ENCODE assay signal across 1 cellular context in the genomic region with DNA sequence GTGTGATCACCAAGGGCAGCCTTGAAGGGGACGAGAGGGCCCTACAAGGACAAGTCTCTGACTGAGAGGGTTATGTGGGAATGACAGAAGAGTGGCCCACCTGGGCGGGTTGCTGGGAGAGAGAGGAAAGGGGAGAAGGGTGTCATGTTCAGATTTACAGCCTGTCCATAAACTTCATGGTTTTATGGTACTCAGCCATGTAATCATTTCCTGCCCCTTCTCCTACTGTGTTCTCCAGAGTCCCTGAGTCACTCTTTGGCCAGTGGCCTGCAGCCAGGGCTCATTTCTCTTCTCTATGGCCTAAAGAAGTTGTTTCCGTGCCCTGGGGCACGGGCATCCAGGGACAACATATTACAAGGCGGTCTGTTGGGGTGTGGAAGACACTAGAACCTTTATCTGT.
A peak's percentile ranks its signal among the peaks of the same experiment; 100 is the strongest.
TF ChIP-seq lines count a peak whose summit lies in the region.

No MANE protein-coding gene starts in this region.

TF ChIP-seq in HEK293, 187 proteins besides CTCF, POLR2A, EP300 and RAD21 (continued from another document and continues in another):
- TF ChIP-seq, protein P1, sequence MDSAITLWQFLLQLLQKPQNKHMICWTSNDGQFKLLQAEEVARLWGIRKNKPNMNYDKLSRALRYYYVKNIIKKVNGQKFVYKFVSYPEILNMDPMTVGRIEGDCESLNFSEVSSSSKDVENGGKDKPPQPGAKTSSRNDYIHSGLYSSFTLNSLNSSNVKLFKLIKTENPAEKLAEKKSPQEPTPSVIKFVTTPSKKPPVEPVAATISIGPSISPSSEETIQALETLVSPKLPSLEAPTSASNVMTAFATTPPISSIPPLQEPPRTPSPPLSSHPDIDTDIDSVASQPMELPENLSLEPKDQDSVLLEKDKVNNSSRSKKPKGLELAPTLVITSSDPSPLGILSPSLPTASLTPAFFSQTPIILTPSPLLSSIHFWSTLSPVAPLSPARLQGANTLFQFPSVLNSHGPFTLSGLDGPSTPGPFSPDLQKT (IDR thresholded peaks at IDR 0.05; ENCODE audit: borderline replicate concordance, low read depth, low read length), result no peak
- TF ChIP-seq ZNF629 (tag by site-specific recombination; IDR thresholded peaks at IDR 0.05), result peak; percentile 94
- TF ChIP-seq SETDB1 (IDR thresholded peaks at IDR 0.05; ENCODE audit: insufficient read length, low read length), result no peak
- no peak for TF ChIP-seq ZFP37 (tag by site-specific recombination; IDR thresholded peaks at IDR 0.05)
- TF ChIP-seq KLF16 (tag by site-specific recombination; IDR thresholded peaks at IDR 0.05), result peak; percentile 81
- no peak for TF ChIP-seq ZNF214 (tag by site-specific recombination; IDR thresholded peaks at IDR 0.05; ENCODE audit: borderline replicate concordance)
- peak; percentile 74; the same call in 1 of the 2 replicates for TF ChIP-seq KLF8 (tag by site-specific recombination; IDR thresholded peaks at IDR 0.05)
- TF ChIP-seq SCRT2 (tag by site-specific recombination; IDR thresholded peaks at IDR 0.05), result 0 out of 2 replicates have a peak, but pooled peaks have one; percentile 12
- TF ChIP-seq ZNF777 (tag by site-specific recombination; IDR thresholded peaks at IDR 0.05; ENCODE audit: borderline replicate concordance), result no peak
- TF ChIP-seq, protein P2, sequence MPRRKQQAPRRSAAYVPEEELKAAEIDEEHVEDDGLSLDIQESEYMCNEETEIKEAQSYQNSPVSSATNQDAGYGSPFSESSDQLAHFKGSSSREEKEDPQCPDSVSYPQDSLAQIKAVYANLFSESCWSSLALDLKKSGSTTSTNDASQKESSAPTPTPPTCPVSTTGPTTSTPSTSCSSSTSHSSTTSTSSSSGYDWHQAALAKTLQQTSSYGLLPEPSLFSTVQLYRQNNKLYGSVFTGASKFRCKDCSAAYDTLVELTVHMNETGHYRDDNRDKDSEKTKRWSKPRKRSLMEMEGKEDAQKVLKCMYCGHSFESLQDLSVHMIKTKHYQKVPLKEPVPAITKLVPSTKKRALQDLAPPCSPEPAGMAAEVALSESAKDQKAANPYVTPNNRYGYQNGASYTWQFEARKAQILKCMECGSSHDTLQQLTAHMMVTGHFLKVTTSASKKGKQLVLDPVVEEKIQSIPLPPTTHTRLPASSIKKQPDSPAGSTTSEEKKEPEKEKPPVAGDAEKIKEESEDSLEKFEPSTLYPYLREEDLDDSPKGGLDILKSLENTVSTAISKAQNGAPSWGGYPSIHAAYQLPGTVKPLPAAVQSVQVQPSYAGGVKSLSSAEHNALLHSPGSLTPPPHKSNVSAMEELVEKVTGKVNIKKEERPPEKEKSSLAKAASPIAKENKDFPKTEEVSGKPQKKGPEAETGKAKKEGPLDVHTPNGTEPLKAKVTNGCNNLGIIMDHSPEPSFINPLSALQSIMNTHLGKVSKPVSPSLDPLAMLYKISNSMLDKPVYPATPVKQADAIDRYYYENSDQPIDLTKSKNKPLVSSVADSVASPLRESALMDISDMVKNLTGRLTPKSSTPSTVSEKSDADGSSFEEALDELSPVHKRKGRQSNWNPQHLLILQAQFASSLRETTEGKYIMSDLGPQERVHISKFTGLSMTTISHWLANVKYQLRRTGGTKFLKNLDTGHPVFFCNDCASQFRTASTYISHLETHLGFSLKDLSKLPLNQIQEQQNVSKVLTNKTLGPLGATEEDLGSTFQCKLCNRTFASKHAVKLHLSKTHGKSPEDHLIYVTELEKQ (tag by site-specific recombination; IDR thresholded peaks at IDR 0.05; ENCODE audit: borderline replicate concordance), result peak; percentile 99
- no peak for TF ChIP-seq ZNF335 (tag by site-specific recombination; conservative IDR thresholded peaks at IDR 0.05)
- TF ChIP-seq ZNF654 (tag by site-specific recombination; IDR thresholded peaks at IDR 0.05; ENCODE audit: low read depth), result peak; percentile 10; the same call in 1 of the 2 replicates
- 0 out of 2 replicates have a peak, but pooled peaks have one; percentile 14 for TF ChIP-seq ZNF2 (tag by site-specific recombination; IDR thresholded peaks at IDR 0.05)
- TF ChIP-seq ZNF121 (tag by site-specific recombination; IDR thresholded peaks at IDR 0.05), result no peak
- TF ChIP-seq ZNF394 (tag by site-specific recombination; IDR thresholded peaks at IDR 0.05; ENCODE audit: borderline replicate concordance), result peak; percentile 54; the same call in 1 of the 2 replicates
- no peak for TF ChIP-seq GLI4 (tag by site-specific recombination; IDR thresholded peaks at IDR 0.05)
- TF ChIP-seq ZNF596 (tag by site-specific recombination; IDR thresholded peaks at IDR 0.05), result peak; percentile 75; the same call in 1 of the 2 replicates
- TF ChIP-seq ZNF610 (tag by site-specific recombination; IDR thresholded peaks at IDR 0.05; ENCODE audit: borderline replicate concordance), result 0 out of 2 replicates have a peak, but pooled peaks have one; percentile 70
- peak; percentile 96 for TF ChIP-seq IKZF3 (tag by site-specific recombination; IDR thresholded peaks at IDR 0.05)
- TF ChIP-seq, protein P3, sequence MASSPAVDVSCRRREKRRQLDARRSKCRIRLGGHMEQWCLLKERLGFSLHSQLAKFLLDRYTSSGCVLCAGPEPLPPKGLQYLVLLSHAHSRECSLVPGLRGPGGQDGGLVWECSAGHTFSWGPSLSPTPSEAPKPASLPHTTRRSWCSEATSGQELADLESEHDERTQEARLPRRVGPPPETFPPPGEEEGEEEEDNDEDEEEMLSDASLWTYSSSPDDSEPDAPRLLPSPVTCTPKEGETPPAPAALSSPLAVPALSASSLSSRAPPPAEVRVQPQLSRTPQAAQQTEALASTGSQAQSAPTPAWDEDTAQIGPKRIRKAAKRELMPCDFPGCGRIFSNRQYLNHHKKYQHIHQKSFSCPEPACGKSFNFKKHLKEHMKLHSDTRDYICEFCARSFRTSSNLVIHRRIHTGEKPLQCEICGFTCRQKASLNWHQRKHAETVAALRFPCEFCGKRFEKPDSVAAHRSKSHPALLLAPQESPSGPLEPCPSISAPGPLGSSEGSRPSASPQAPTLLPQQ (tag by site-specific recombination; IDR thresholded peaks at IDR 0.05), result peak; percentile 86
- peak; percentile 85 for TF ChIP-seq ZBTB8A (tag by site-specific recombination; IDR thresholded peaks at IDR 0.05)
- TF ChIP-seq ZBTB48 (tag by site-specific recombination; IDR thresholded peaks at IDR 0.05), result peak; percentile 90
- TF ChIP-seq ZEB2 (tag by site-specific recombination; IDR thresholded peaks at IDR 0.05), result peak; percentile 97
- TF ChIP-seq ZNF677 (tag by site-specific recombination; IDR thresholded peaks at IDR 0.05), result no peak
- TF ChIP-seq ZNF530 (tag by site-specific recombination; IDR thresholded peaks at IDR 0.05; ENCODE audit: low read depth), result no peak
- TF ChIP-seq, protein P4, sequence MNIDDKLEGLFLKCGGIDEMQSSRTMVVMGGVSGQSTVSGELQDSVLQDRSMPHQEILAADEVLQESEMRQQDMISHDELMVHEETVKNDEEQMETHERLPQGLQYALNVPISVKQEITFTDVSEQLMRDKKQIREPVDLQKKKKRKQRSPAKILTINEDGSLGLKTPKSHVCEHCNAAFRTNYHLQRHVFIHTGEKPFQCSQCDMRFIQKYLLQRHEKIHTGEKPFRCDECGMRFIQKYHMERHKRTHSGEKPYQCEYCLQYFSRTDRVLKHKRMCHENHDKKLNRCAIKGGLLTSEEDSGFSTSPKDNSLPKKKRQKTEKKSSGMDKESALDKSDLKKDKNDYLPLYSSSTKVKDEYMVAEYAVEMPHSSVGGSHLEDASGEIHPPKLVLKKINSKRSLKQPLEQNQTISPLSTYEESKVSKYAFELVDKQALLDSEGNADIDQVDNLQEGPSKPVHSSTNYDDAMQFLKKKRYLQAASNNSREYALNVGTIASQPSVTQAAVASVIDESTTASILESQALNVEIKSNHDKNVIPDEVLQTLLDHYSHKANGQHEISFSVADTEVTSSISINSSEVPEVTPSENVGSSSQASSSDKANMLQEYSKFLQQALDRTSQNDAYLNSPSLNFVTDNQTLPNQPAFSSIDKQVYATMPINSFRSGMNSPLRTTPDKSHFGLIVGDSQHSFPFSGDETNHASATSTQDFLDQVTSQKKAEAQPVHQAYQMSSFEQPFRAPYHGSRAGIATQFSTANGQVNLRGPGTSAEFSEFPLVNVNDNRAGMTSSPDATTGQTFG (tag by site-specific recombination; IDR thresholded peaks at IDR 0.05; ENCODE audit: borderline replicate concordance), result no peak
- peak; percentile 78; the same call in 1 of the 2 replicates for TF ChIP-seq GLI2 (tag by site-specific recombination; IDR thresholded peaks at IDR 0.05; ENCODE audit: borderline replicate concordance, low read depth)
- TF ChIP-seq ZNF501 (tag by site-specific recombination; IDR thresholded peaks at IDR 0.05), result peak; percentile 71; the same call in 1 of the 2 replicates
- TF ChIP-seq ZNF585B (tag by site-specific recombination; IDR thresholded peaks at IDR 0.05), result no peak
- TF ChIP-seq, protein P5, sequence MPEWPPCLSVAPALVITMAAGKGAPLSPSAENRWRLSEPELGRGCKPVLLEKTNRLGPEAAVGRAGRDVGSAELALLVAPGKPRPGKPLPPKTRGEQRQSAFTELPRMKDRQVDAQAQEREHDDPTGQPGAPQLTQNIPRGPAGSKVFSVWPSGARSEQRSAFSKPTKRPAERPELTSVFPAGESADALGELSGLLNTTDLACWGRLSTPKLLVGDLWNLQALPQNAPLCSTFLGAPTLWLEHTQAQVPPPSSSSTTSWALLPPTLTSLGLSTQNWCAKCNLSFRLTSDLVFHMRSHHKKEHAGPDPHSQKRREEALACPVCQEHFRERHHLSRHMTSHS (tag by site-specific recombination; IDR thresholded peaks at IDR 0.05), result no peak
- TF ChIP-seq ZNF785 (tag by site-specific recombination; IDR thresholded peaks at IDR 0.05), result no peak
- no peak for TF ChIP-seq ZNF548 (tag by site-specific recombination; IDR thresholded peaks at IDR 0.05)
- no peak for TF ChIP-seq ZNF560 (tag by site-specific recombination; IDR thresholded peaks at IDR 0.05; ENCODE audit: borderline replicate concordance)
- TF ChIP-seq GFI1B (tag by site-specific recombination; IDR thresholded peaks at IDR 0.05), result peak; percentile 89
- TF ChIP-seq, protein P6, sequence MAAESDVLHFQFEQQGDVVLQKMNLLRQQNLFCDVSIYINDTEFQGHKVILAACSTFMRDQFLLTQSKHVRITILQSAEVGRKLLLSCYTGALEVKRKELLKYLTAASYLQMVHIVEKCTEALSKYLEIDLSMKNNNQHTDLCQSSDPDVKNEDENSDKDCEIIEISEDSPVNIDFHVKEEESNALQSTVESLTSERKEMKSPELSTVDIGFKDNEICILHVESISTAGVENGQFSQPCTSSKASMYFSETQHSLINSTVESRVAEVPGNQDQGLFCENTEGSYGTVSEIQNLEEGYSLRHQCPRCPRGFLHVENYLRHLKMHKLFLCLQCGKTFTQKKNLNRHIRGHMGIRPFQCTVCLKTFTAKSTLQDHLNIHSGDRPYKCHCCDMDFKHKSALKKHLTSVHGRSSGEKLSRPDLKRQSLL (tag by site-specific recombination; IDR thresholded peaks at IDR 0.05), result peak; percentile 66
- peak; percentile 96 for TF ChIP-seq WT1 (tag by site-specific recombination; IDR thresholded peaks at IDR 0.05)
- no peak for TF ChIP-seq ZNF202 (tag by site-specific recombination; IDR thresholded peaks at IDR 0.05; ENCODE audit: borderline replicate concordance)
- TF ChIP-seq GLIS2 (tag by site-specific recombination; IDR thresholded peaks at IDR 0.05), result peak; percentile 66
- no peak for TF ChIP-seq ZNF510 (tag by site-specific recombination; IDR thresholded peaks at IDR 0.05; ENCODE audit: insufficient replicate concordance)
- TF ChIP-seq, protein P7, sequence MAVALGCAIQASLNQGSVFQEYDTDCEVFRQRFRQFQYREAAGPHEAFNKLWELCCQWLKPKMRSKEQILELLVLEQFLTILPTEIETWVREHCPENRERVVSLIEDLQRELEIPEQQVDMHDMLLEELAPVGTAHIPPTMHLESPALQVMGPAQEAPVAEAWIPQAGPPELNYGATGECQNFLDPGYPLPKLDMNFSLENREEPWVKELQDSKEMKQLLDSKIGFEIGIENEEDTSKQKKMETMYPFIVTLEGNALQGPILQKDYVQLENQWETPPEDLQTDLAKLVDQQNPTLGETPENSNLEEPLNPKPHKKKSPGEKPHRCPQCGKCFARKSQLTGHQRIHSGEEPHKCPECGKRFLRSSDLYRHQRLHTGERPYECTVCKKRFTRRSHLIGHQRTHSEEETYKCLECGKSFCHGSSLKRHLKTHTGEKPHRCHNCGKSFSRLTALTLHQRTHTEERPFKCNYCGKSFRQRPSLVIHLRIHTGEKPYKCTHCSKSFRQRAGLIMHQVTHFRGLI (tag by site-specific recombination; IDR thresholded peaks at IDR 0.05), result no peak
- TF ChIP-seq, protein P8, sequence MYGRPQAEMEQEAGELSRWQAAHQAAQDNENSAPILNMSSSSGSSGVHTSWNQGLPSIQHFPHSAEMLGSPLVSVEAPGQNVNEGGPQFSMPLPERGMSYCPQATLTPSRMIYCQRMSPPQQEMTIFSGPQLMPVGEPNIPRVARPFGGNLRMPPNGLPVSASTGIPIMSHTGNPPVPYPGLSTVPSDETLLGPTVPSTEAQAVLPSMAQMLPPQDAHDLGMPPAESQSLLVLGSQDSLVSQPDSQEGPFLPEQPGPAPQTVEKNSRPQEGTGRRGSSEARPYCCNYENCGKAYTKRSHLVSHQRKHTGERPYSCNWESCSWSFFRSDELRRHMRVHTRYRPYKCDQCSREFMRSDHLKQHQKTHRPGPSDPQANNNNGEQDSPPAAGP (tag by site-specific recombination; IDR thresholded peaks at IDR 0.05), result peak; percentile 97
- TF ChIP-seq, protein P9, sequence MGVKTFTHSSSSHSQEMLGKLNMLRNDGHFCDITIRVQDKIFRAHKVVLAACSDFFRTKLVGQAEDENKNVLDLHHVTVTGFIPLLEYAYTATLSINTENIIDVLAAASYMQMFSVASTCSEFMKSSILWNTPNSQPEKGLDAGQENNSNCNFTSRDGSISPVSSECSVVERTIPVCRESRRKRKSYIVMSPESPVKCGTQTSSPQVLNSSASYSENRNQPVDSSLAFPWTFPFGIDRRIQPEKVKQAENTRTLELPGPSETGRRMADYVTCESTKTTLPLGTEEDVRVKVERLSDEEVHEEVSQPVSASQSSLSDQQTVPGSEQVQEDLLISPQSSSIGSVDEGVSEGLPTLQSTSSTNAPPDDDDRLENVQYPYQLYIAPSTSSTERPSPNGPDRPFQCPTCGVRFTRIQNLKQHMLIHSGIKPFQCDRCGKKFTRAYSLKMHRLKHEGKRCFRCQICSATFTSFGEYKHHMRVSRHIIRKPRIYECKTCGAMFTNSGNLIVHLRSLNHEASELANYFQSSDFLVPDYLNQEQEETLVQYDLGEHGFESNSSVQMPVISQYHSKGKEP (tag by site-specific recombination; IDR thresholded peaks at IDR 0.05), result peak; percentile 64; the same call in 1 of the 2 replicates
- TF ChIP-seq ZNF768 (tag by site-specific recombination; IDR thresholded peaks at IDR 0.05), result no peak
- no peak for TF ChIP-seq ZFP41 (tag by site-specific recombination; IDR thresholded peaks at IDR 0.05; ENCODE audit: borderline replicate concordance)
- peak; percentile 99 for TF ChIP-seq ZXDB (tag by site-specific recombination; IDR thresholded peaks at IDR 0.05)
- peak; percentile 48; the same call in 1 of the 2 replicates for TF ChIP-seq KLF7 (tag by site-specific recombination; IDR thresholded peaks at IDR 0.05; ENCODE audit: borderline replicate concordance)
- peak; percentile 98 for TF ChIP-seq ZNF843 (tag by site-specific recombination; IDR thresholded peaks at IDR 0.05)
- TF ChIP-seq ZNF366 (tag by site-specific recombination; conservative IDR thresholded peaks at IDR 0.05), result peak; percentile 95
- no peak for TF ChIP-seq ZNF23 (tag by site-specific recombination; IDR thresholded peaks at IDR 0.05; ENCODE audit: borderline replicate concordance)
- TF ChIP-seq ZNF248 (tag by site-specific recombination; IDR thresholded peaks at IDR 0.05), result no peak
